In genomic region chr15:98421419-98422085, GRCh38 we compare ENCODE assay signal across 7 cellular contexts.
A peak's percentile ranks its signal among the peaks of the same experiment; 100 is the strongest.
DNase-seq lines count a peak whose midpoint lies in the region; ATAC-seq and TF ChIP-seq lines count a peak whose summit lies in the region.

No MANE protein-coding gene starts in this region.

- RAD21 ChIA-PET in HCT116 (lab: Charles Lee; ENCODE audit: low non-redundant PET in 1 of 2, low total read pairs in 2 of 2, uncharacterized antibody in 2 of 2, unreplicated experiment in 2 of 2) = no interaction called here

- peak overlapping the region; percentile 92 for H2AFZ ChIP-seq in HCT116 (ENCODE audit: low read depth, low read length, poor library complexity, severe bottlenecking)

- no TSS peak for BruUV-seq in HCT116 (replicated peaks; lab: Mats Ljungman, UMichigan)

- no peak overlapping the region for H3K4me3 ChIP-seq in HCT116 (replicated peaks in 1 of 2; ENCODE audit: low read depth in 1 of 2, low read length in 2 of 2)
- H3K4me3 ChIP-seq in duodenal mucosa (ENCODE audit: low read depth in 1 of 2, low read length in 2 of 2) = peak overlapping the region; percentile 27 to 30
- no peak overlapping the region for H3K4me3 ChIP-seq in lung

- no peak overlapping the region for H3K27ac ChIP-seq in HCT116 (ENCODE audit: low read depth, low read length)
- H3K27ac ChIP-seq in duodenal mucosa (ENCODE audit: low read depth, low read length) = no peak overlapping the region
- no peak overlapping the region for H3K27ac ChIP-seq in lung (ENCODE audit: low read depth in 1 of 2, low read length in 1 of 2)

- POLR2A ChIA-PET in HCT116 (lab: Charles Lee) = no interaction called here

- no peaks in the 10 kb centered on the region for H3K79me2 ChIP-seq in HCT116 (ENCODE audit: insufficient read depth, low read length)

- WGBS in lung, 2 donors = 3 to 4% methylated on average over 60 of the region's 60 CpGs

- H3K36me3 ChIP-seq in HCT116 (ENCODE audit: control insufficient read depth in 1 of 2, insufficient read depth in 2 of 2, low read length in 2 of 2) = no peaks in the 10 kb centered on the region
- no peaks in the 10 kb centered on the region for H3K36me3 ChIP-seq in duodenal mucosa (ENCODE audit: control insufficient read depth in 1 of 2, insufficient read depth in 2 of 2, low read length in 2 of 2)
- no peaks in the 10 kb centered on the region for H3K36me3 ChIP-seq in lung (ENCODE audit: control insufficient read depth in 2 of 2, insufficient read depth in 2 of 2, low read length in 2 of 2)

- CTCF ChIA-PET in HCT116 (lab: Charles Lee) = interaction anchor here (0.7 to 1.5 kb wide), 5 partner anchors 15 to 128 kb away, joined by 3 to 15 read pairs (median 3); no protein-coding TSS in a partner anchor

- TF ChIP-seq RAD21 in HCT116 (IDR thresholded peaks at IDR 0.05; ENCODE audit: low read depth) = peak; percentile 90

- H4K20me1 ChIP-seq in HCT116 (ENCODE audit: insufficient read depth) = no peaks in the 10 kb centered on the region

- H3K9ac ChIP-seq in HCT116 (ENCODE audit: low read length) = no peak overlapping the region
- no peak overlapping the region for H3K9ac ChIP-seq in duodenal mucosa (ENCODE audit: low read depth in 1 of 2, low read length in 2 of 2)

- H3K27me3 ChIP-seq in HCT116 (ENCODE audit: insufficient read depth, low read length) = peaks cover 10% of the 10 kb centered on the region; the same call in 1 of the 2 replicates
- peaks cover 23 to 26% of the 10 kb centered on the region in 2 donors for H3K27me3 ChIP-seq in duodenal mucosa (ENCODE audit: control insufficient read depth in 1 of 2, insufficient read depth in 2 of 2, low read length in 2 of 2)
- H3K27me3 ChIP-seq in lung (ENCODE audit: control insufficient read depth, insufficient read depth) = peaks cover 6% of the 10 kb centered on the region

- H3K9me3 ChIP-seq in HCT116 (ENCODE audit: control insufficient read depth in 1 of 2, insufficient read depth in 1 of 2, low read depth in 1 of 2, low read length in 2 of 2) (no peaks in the 10 kb centered on the region), duodenal mucosa (ENCODE audit: control insufficient read depth in 1 of 2, low read length in 2 of 2) (no peaks in the 10 kb centered on the region), lung (ENCODE audit: control insufficient read depth in 2 of 2, insufficient read depth in 1 of 2, low read length in 1 of 2) (no peaks in the 10 kb centered on the region)

- TF ChIP-seq CTCF in GM12874 (IDR thresholded peaks at IDR 0.05; ENCODE audit: insufficient read depth, low read depth, low read length) (peak; percentile 96), HCT116 (IDR thresholded peaks at IDR 0.05 in 2 of 3, conservative IDR thresholded peaks at IDR 0.05 in 1 of 3; ENCODE audit: borderline replicate concordance in 1 of 3, insufficient read depth in 1 of 3, low read depth in 2 of 3, low read length in 2 of 3) (peak; percentile 65 to 92 (median 90)), lung (IDR thresholded peaks at IDR 0.05; ENCODE audit: control extremely low read depth, extremely low read depth) (peak; percentile 82)

- H3K9me2 ChIP-seq in HCT116 (ENCODE audit: insufficient read depth) = no peaks in the 10 kb centered on the region

- intact Hi-C loops in HCT116 (cut with micrococcal nuclease) = loop anchor here (1.0 to 10.0 kb wide), 4 partner anchors 110 to 517 kb away; no protein-coding TSS in a partner anchor

- TF ChIP-seq POLR2A in HCT116 (IDR thresholded peaks at IDR 0.05; ENCODE audit: borderline replicate concordance, extremely low read depth, insufficient read depth, insufficient read length) = no peak

- peak; percentile 89 for ATAC-seq in HCT116
- ATAC-seq in lung (ENCODE audit: insufficient read depth, low FRiP score) = peak; percentile 78

- peak overlapping the region; percentile 47 for H3K4me2 ChIP-seq in HCT116 (ENCODE audit: low read length)

- peaks cover 0 to 4% of the 10 kb centered on the region in 2 experiments; a peak in 1 of 4 replicates for H3K4me1 ChIP-seq in HCT116 (ENCODE audit: control insufficient read depth in 1 of 2, insufficient read depth in 2 of 2, low read length in 2 of 2)
- peaks cover 0 to 9% of the 10 kb centered on the region in 2 donors for H3K4me1 ChIP-seq in duodenal mucosa (ENCODE audit: control insufficient read depth in 1 of 2, insufficient read depth in 2 of 2, low read length in 2 of 2)
- H3K4me1 ChIP-seq in lung (ENCODE audit: control insufficient read depth in 2 of 2, insufficient read depth in 2 of 2, low read length in 2 of 2) = peaks cover 0 to 5% of the 10 kb centered on the region in 2 donors

- peak; percentile 10 for DNase-seq in HCT116 (ENCODE audit: low read depth, low spot score)
- peak; percentile 27 for DNase-seq in NCI-H1105 (lab: John Stamatoyannopoulos, UW)
- peak; percentile 44 to 51 for DNase-seq in activated CD4-positive, alpha-beta T cell treated with anti-CD3 and anti-CD28 coated beads, Interleukin-2, amount 50 U/mL, for 24 hours (ENCODE audit: low read depth in 1 of 2, low spot score in 1 of 2)
- DNase-seq in lung (ENCODE audit: low spot score) = peak; percentile 51
- peak; percentile 10 for DNase-seq in stimulated activated CD8-positive, alpha-beta memory T cell treated with anti-CD3 and anti-CD28 coated beads, Interleukin-12 subunit alpha, Interleukin-12 subunit beta, amount 100 ng/mL, for 4 hours (ENCODE audit: low read depth)

TF ChIP-seq in HCT116, 20 proteins besides CTCF, POLR2A, EP300 and RAD21:
- TF ChIP-seq CBX3 (IDR thresholded peaks at IDR 0.05; ENCODE audit: low read depth) (peak; percentile 67), MAX (IDR thresholded peaks at IDR 0.05) (peak; percentile 85), SIN3A (IDR thresholded peaks at IDR 0.05; ENCODE audit: low read depth) (no peak)
TF ChIP-seq in HCT116: peak in this region for 2.

Comparison
In these comparisons a context has a peak if more than half of its experiments do, and no peak if none do; other contexts are left out.
1. H3K4me3 ChIP-seq: peak in duodenal mucosa (2 of 2); none in HCT116 (0 of 2) and lung (single experiment).
2. Peak in every context shown above with its lines, with median percentiles within 50 percentile points of each other: CTCF ChIP-seq and DNase-seq.